7 cellular contexts compared by ENCODE assay signal in genomic region chr15:60371701-60372051, GRCh38. TPM values are rescaled to one million over a fixed set of nuclear protein-coding genes. Genes with fewer than 3 reads are reported as not detected.
DNase-seq lines count a peak whose midpoint lies in the region; ATAC-seq and TF ChIP-seq lines count a peak whose summit lies in the region.
"Not testable (repeated sequence)": the region's sequence is repeated elsewhere in the genome, so short reads cannot be mapped to it uniquely, and the experiment has no call there.

No MANE protein-coding gene starts in this region.

- H3K36me3 Mint-ChIP-seq in activated T-cell treated with anti-CD3 and anti-CD28 coated beads, Interleukin-2, amount 50 U/mL, for 24 hours (ENCODE audit: low read depth), result peaks cover 63% of the 10 kb centered on the region

- not testable (repeated sequence) for TF ChIP-seq POLR2A in gastroesophageal sphincter (IDR thresholded peaks at IDR 0.05)

- H3K79me1 ChIP-seq in mesenchymal stem cell (replicated peaks; ENCODE audit: low read length, poor library complexity, severe bottlenecking), result not testable (repeated sequence)

- peak; percentile 74 for DNase-seq in MG63
- not testable (repeated sequence) for DNase-seq in activated T-cell treated with anti-CD3 and anti-CD28 coated beads, Interleukin-2, amount 50 U/mL, for 24 hours; mammary epithelial cell; mesenchymal stem cell; stimulated activated naive CD8-positive, alpha-beta T cell treated with anti-CD3 and anti-CD28 coated beads, Interleukin-15, Interleukin-2, amounts not matched to agents 100 U/mL and 50 U/mL, for 24 hours

- peaks cover 33% of the 10 kb centered on the region for H3K4me1 Mint-ChIP-seq in activated T-cell treated with anti-CD3 and anti-CD28 coated beads, Interleukin-2, amount 50 U/mL, for 24 hours (ENCODE audit: low read depth)

- H2BK120ac ChIP-seq in mesenchymal stem cell (ENCODE audit: low read depth, low read length), result not testable (repeated sequence)

- H3K9me3 ChIP-seq in MG63; mammary epithelial cell (replicated peaks; ENCODE audit: insufficient read depth, low read length); gastroesophageal sphincter; mesenchymal stem cell (ENCODE audit: control insufficient read depth, low read length); parathyroid adenoma (ENCODE audit: control insufficient read depth, low read length): not testable (repeated sequence)

- not testable (repeated sequence) for H3K9me3 Mint-ChIP-seq in activated T-cell treated with anti-CD3 and anti-CD28 coated beads, Interleukin-2, amount 50 U/mL, for 24 hours

- not testable (repeated sequence) for H2BK12ac ChIP-seq in mesenchymal stem cell (ENCODE audit: low read length in 2 of 2)

- not testable (repeated sequence) for H3K23ac ChIP-seq in mesenchymal stem cell (ENCODE audit: low read length in 2 of 2)

- 30% methylated on average over 7 of the region's 12 CpGs for WGBS in mammary epithelial cell (ENCODE audit: low coverage, missing lambda C conversion rate)
- 29 to 58% methylated on average over 7 to 10 of the region's 12 CpGs for WGBS in gastroesophageal sphincter (ENCODE audit: low coverage in 1 of 2), 2 donors
- WGBS in mesenchymal stem cell, result 79% methylated on average over 8 of the region's 12 CpGs

- peak overlapping the region; percentile 20 for H3K4me2 ChIP-seq in mammary epithelial cell (ENCODE audit: insufficient read depth, low read depth, low read length)
- not testable (repeated sequence) for H3K4me2 ChIP-seq in mesenchymal stem cell (ENCODE audit: low read length, poor library complexity, severe bottlenecking); parathyroid adenoma (ENCODE audit: low read length)

- H3K27me3 ChIP-seq in MG63; mammary epithelial cell (ENCODE audit: insufficient read depth, low read length); gastroesophageal sphincter; mesenchymal stem cell (ENCODE audit: control insufficient read depth in 1 of 2, insufficient read depth in 1 of 2, low read length in 2 of 2); parathyroid adenoma (ENCODE audit: control insufficient read depth, insufficient read depth, low read length): not testable (repeated sequence)

- H3K14ac ChIP-seq in mesenchymal stem cell (ENCODE audit: low read length in 2 of 2), result not testable (repeated sequence)

- CTCF ChIA-PET in mammary epithelial cell (lab: Charles Lee; ENCODE audit: low non-redundant PET), result not testable (repeated sequence)

- peaks cover 23% of the 10 kb centered on the region for H4K20me1 ChIP-seq in mammary epithelial cell (ENCODE audit: insufficient read depth, low read length)

- peaks cover 66% of the 10 kb centered on the region for H3K4me1 ChIP-seq in mammary epithelial cell (ENCODE audit: insufficient read depth, low read length)
- peaks cover 20 to 79% (median 50%) of the 10 kb centered on the region in 3 donors for H3K4me1 ChIP-seq in gastroesophageal sphincter
- H3K4me1 ChIP-seq in mesenchymal stem cell (ENCODE audit: control insufficient read depth, insufficient read depth, low read depth, low read length), result peaks cover 22% of the 10 kb centered on the region
- H3K4me1 ChIP-seq in parathyroid adenoma, result peaks cover 16% of the 10 kb centered on the region

- peak overlapping the region; percentile 93 for H3K27ac Mint-ChIP-seq in activated T-cell treated with anti-CD3 and anti-CD28 coated beads, Interleukin-2, amount 50 U/mL, for 24 hours

- H2AFZ ChIP-seq in mammary epithelial cell (ENCODE audit: low read depth, low read length); mesenchymal stem cell (ENCODE audit: low read depth, low read length); parathyroid adenoma: not testable (repeated sequence)

- H3K4me3 Mint-ChIP-seq in activated T-cell treated with anti-CD3 and anti-CD28 coated beads, Interleukin-2, amount 50 U/mL, for 24 hours, result peak overlapping the region; percentile 27

- peak overlapping the region; percentile 63 for H2BK5ac ChIP-seq in mesenchymal stem cell (ENCODE audit: low read depth, low read length, poor library complexity, severe bottlenecking)

- ATAC-seq in gastroesophageal sphincter, result peak; percentile 11
- peak; percentile 15 for ATAC-seq in stimulated activated naive CD8-positive, alpha-beta T cell treated with anti-CD3 and anti-CD28 coated beads, Interleukin-15, Interleukin-2, amounts not matched to agents 100 U/mL and 50 U/mL, for 24 hours

- not testable (repeated sequence) for TF ChIP-seq CTCF in mammary epithelial cell (conservative IDR thresholded peaks at IDR 0.05 in 1 of 2, IDR thresholded peaks at IDR 0.05 in 1 of 2; ENCODE audit: extremely low read depth in 1 of 2, insufficient read depth in 1 of 2, low read depth in 1 of 2, low read length in 2 of 2); gastroesophageal sphincter (IDR thresholded peaks at IDR 0.05); parathyroid adenoma (IDR thresholded peaks at IDR 0.05)

- H4K8ac ChIP-seq in mesenchymal stem cell (ENCODE audit: low read length), result not testable (repeated sequence)

- H2AK5ac ChIP-seq in mesenchymal stem cell (ENCODE audit: low read length, severe bottlenecking), result peak overlapping the region; percentile 56

- H3K9ac ChIP-seq in mammary epithelial cell (ENCODE audit: insufficient read depth, low read length) (peak overlapping the region; percentile 73), mesenchymal stem cell (ENCODE audit: low read length) (peak overlapping the region; percentile 85)
- not testable (repeated sequence) for H3K9ac ChIP-seq in parathyroid adenoma

- intact Hi-C loops in mammary epithelial cell (cut with micrococcal nuclease), result loop anchor here (5.0 kb wide), 2 partner anchors 71 to 151 kb away; no protein-coding TSS in a partner anchor

- not testable (repeated sequence) for H3K4me3 ChIP-seq in MG63; mammary epithelial cell (replicated peaks in 1 of 3; ENCODE audit: insufficient read depth in 1 of 3, low read depth in 2 of 3, low read length in 3 of 3); gastroesophageal sphincter; mesenchymal stem cell (ENCODE audit: insufficient read depth in 1 of 2, low read depth in 1 of 2, low read length in 2 of 2); parathyroid adenoma (ENCODE audit: low read depth, low read length)

- not testable (repeated sequence) for H3K27me3 Mint-ChIP-seq in activated T-cell treated with anti-CD3 and anti-CD28 coated beads, Interleukin-2, amount 50 U/mL, for 24 hours

- not testable (repeated sequence) for TF ChIP-seq EP300 in gastroesophageal sphincter (IDR thresholded peaks at IDR 0.05)

- H3K27ac ChIP-seq in mammary epithelial cell (ENCODE audit: insufficient read depth, low read depth, low read length) (peak overlapping the region; percentile 96), gastroesophageal sphincter (peak overlapping the region; percentile 22 to 81 (median 73)), mesenchymal stem cell (ENCODE audit: low read length, poor library complexity, severe bottlenecking) (peak overlapping the region; percentile 98), parathyroid adenoma (peak overlapping the region; percentile 71)

- not testable (repeated sequence) for H3K4ac ChIP-seq in mesenchymal stem cell (ENCODE audit: low read depth in 1 of 2, low read length in 2 of 2)

- H3K36me3 ChIP-seq in MG63 (peaks cover 78% of the 10 kb centered on the region), mammary epithelial cell (ENCODE audit: insufficient read depth, low read length) (peaks cover 54% of the 10 kb centered on the region), gastroesophageal sphincter (peaks cover 0 to 29% of the 10 kb centered on the region in 2 donors), mesenchymal stem cell (ENCODE audit: control insufficient read depth in 1 of 2, insufficient read depth in 2 of 2, low read depth in 1 of 2, low read length in 2 of 2) (peaks cover 16 to 74% of the 10 kb centered on the region in 2 experiments)
- not testable (repeated sequence) for H3K36me3 ChIP-seq in parathyroid adenoma (ENCODE audit: control insufficient read depth, insufficient read depth, low read length)

- dilution Hi-C loops in mammary epithelial cell (cut with HindIII; ENCODE audit: low sequenced_read_pairs), result not testable (repeated sequence)

- not testable (repeated sequence) for H4K91ac ChIP-seq in mesenchymal stem cell (ENCODE audit: low read length)

- not testable (repeated sequence) for BruUV-seq in mammary epithelial cell (replicated peaks; lab: Mats Ljungman, UMichigan)

- in situ Hi-C loops in mammary epithelial cell (cut with MboI; ENCODE audit: low sequenced_read_pairs in 2 of 2), result loop anchor here in 1 of 2 donors (25.0 kb wide), 1 partner anchor 91 kb away; no protein-coding TSS in a partner anchor

- H3K79me2 ChIP-seq in mammary epithelial cell (ENCODE audit: insufficient read depth, low read length), result peaks cover 77% of the 10 kb centered on the region
- H3K79me2 ChIP-seq in parathyroid adenoma, result not testable (repeated sequence)

- H2BK15ac ChIP-seq in mesenchymal stem cell (ENCODE audit: low read depth, poor library complexity, severe bottlenecking), result not testable (repeated sequence)

- not testable (repeated sequence) for H3K18ac ChIP-seq in mesenchymal stem cell (ENCODE audit: low read depth in 1 of 2, low read length in 2 of 2)

RNA-seq across cellular contexts. Expression of gene ANXA2, which starts 26.1 kb away (rescaled TPM):
- 5,310 and 5,617 TPM in 2 replicates for total RNA-seq in MG63 (2014; rRNA removed; shearing (Covaris generic); ENCODE audit: low replicate concordance)
- total RNA-seq in mammary epithelial cell, result 1,000 to 10,000 TPM; 5,384 to 5,597 TPM
- polyA plus RNA-seq in mammary epithelial cell, result 10,424 TPM
- 5,891 TPM for polyA minus RNA-seq in mammary epithelial cell
- total RNA-seq in gastroesophageal sphincter, result 100 to 1,000 TPM; 301 to 793 (median 570) TPM
- polyA plus RNA-seq in mesenchymal stem cell (2013, experiment 1 of 2), result 2,051 TPM
- polyA plus RNA-seq in mesenchymal stem cell (2013, experiment 2 of 2), result 2,053 TPM
